ENCODE assay signal across 8 cellular contexts in the genomic region with DNA sequence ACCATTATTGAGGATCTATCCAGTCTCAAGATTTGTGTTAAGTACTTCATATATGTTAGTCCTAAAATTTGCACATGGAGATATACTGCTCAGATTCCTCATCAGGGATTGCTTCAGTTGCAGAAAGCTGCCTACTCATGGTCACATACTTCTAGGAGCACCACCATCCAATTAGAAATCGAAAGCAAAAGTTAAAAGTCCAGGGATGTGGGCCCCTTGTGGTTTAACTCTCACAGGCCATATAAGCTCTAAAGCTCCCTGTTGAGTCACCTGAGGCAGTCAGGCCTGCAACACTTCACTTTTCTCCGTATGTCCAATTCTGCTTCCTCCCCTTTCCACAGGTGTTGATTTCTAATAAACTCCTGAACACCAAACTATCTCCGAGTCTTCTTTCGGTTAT.
DNase-seq lines count a peak whose midpoint lies in the region; ATAC-seq, FAIRE-seq and TF ChIP-seq lines count a peak whose summit lies in the region.

No MANE protein-coding gene starts in this region.

- WGBS in pancreas, 2 donors = 82 to 87% methylated on average over 4 of the region's 4 CpGs
- 89 to 94% methylated on average over 4 of the region's 4 CpGs for WGBS in aorta, 2 donors

- no peaks in the 10 kb centered on the region for H3K9me3 ChIP-seq in A673 (ENCODE audit: low read depth, low read length, poor library complexity, severe bottlenecking)
- no peaks in the 10 kb centered on the region for H3K9me3 ChIP-seq in pancreas
- no peaks in the 10 kb centered on the region for H3K9me3 ChIP-seq in aorta (ENCODE audit: control insufficient read depth, low read length)

- CTCF ChIA-PET in A673 (lab: Charles Lee) = no interaction called here

- TF ChIP-seq CTCF in A673 (conservative IDR thresholded peaks at IDR 0.05; ENCODE audit: low read depth, low read length) = no peak
- no peak for TF ChIP-seq CTCF in NB4 (IDR thresholded peaks at IDR 0.05; ENCODE audit: low read depth, low read length)
- no peak for TF ChIP-seq CTCF in astrocyte of the cerebellum (IDR thresholded peaks at IDR 0.05; ENCODE audit: low read depth, low read length, missing control alignments)
- no peak for TF ChIP-seq CTCF in pancreas (IDR thresholded peaks at IDR 0.05)

- TF ChIP-seq POLR2A in NB4 (IDR thresholded peaks at IDR 0.05; ENCODE audit: extremely low read depth, insufficient read length) = no peak

- H3K4me3 ChIP-seq in A673 (ENCODE audit: low read depth, low read length, poor library complexity, severe bottlenecking) (no peak overlapping the region), NB4 (ENCODE audit: low read depth, low read length) (peak overlapping the region; percentile 47), astrocyte of the cerebellum (ENCODE audit: low read depth, low read length) (no peak overlapping the region), pancreas (no peak overlapping the region), aorta (ENCODE audit: low read length in 2 of 2) (no peak overlapping the region)

- H3K36me3 ChIP-seq in A673 (ENCODE audit: insufficient read depth, low read length, poor library complexity, severe bottlenecking) (no peaks in the 10 kb centered on the region), pancreas (peaks cover 0 to 5% (median 0%) of the 10 kb centered on the region in 3 donors), aorta (ENCODE audit: control insufficient read depth in 1 of 2, insufficient read depth in 2 of 2, low read length in 1 of 2) (no peaks in the 10 kb centered on the region)

- FAIRE-seq in GM18507 (lab: Jason Lieb, UNC) (peak; percentile 85), pancreas (lab: Jason Lieb, UNC) (no peak)

- no peak overlapping the region for H3K27ac ChIP-seq in A673 (ENCODE audit: low read depth, low read length, poor library complexity, severe bottlenecking)
- H3K27ac ChIP-seq in pancreas = no peak overlapping the region
- H3K27ac ChIP-seq in aorta (ENCODE audit: low read depth in 1 of 2, low read length in 2 of 2) = no peak overlapping the region

- in situ Hi-C loops in astrocyte of the cerebellum (cut with HindIII; ENCODE audit: low sequenced_read_pairs) = no loop called here

- POLR2A ChIA-PET in A673 (lab: Charles Lee; ENCODE audit: low non-redundant PET) = no interaction called here

- ATAC-seq in HG02763 (IDR thresholded peaks at IDR 0.05; ENCODE audit: unreplicated experiment) (peak; percentile 79), pancreas (peak in 3 of 4 donors; percentile 18 to 68 (median 65)), aorta (ENCODE audit: low FRiP score) (no peak)

- BruUV-seq in A673 (replicated peaks; lab: Mats Ljungman, UMichigan) = no TSS peak

- H3K27me3 ChIP-seq in A673 (replicated peaks; ENCODE audit: insufficient read depth, low read depth, low read length, poor library complexity) (no peaks in the 10 kb centered on the region), pancreas (no peaks in the 10 kb centered on the region), aorta (ENCODE audit: control insufficient read depth in 1 of 2, insufficient read depth in 2 of 2, low read length in 1 of 2) (no peaks in the 10 kb centered on the region)

- intact Hi-C loops in A673 (cut with micrococcal nuclease; ENCODE audit: unreplicated experiment) (no loop called here), pancreas (cut with DNase I) (no loop called here), aorta (cut with DNase I) (no loop called here)

- H3K4me1 ChIP-seq in A673 (ENCODE audit: insufficient read depth, low read length, poor library complexity, severe bottlenecking) (no peaks in the 10 kb centered on the region), pancreas (no peaks in the 10 kb centered on the region), aorta (ENCODE audit: control insufficient read depth in 1 of 2, insufficient read depth in 2 of 2, low read length in 2 of 2) (no peaks in the 10 kb centered on the region)

- peak; percentile 1 for DNase-seq in A673 (ENCODE audit: low spot score)
- DNase-seq in GM18507 (ENCODE audit: extremely low spot score, insufficient read length, low read depth) = peak; percentile 23
- peak; percentile 90 for DNase-seq in NB4 (ENCODE audit: low read depth)
- DNase-seq in astrocyte of the cerebellum (ENCODE audit: low read depth) = peak; percentile 38
- no peak for DNase-seq in pancreas
- DNase-seq in NCI-H774 (lab: John Stamatoyannopoulos, UW) = no peak
- no peak for DNase-seq in aorta

Comparison
In these comparisons a context has a peak if more than half of its experiments do, and no peak if none do; other contexts are left out.
1. DNase-seq: peak in A673 (single experiment), GM18507 (single experiment), NB4 (single experiment) and astrocyte of the cerebellum (single experiment); none in pancreas (0 of 6), NCI-H774 (single experiment) and aorta (0 of 2).